11 cellular contexts compared by ENCODE assay signal in the genomic region with DNA sequence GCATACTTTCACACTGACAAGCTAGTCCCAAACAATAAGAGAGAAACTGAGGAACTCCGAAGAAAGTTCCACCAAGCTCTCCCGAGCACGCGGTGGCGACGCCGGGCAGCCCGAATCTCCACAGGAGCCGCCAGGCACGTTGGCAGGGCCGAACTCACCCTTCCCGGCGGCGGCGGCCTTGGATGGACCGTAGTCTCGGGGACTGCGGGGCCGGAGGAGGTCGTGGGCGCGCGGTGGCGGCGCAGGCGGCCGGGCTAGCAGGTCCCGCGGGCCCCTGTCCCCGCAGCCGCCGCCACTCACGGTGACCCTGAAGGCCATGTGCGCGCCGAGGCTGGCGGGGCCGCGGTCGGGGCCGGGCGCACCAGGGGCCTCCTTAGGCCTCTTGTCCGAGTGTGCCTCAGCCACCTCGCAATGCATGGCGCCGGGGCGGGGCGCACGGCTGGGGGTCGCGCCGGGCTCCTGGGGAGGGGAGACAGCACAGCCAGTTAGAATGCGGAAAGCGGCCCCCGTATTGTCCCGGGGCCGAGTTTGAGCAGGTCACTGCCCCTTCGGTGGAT. TPM values are rescaled to one million over a fixed set of nuclear protein-coding genes. Genes with fewer than 3 reads are reported as not detected.
DNase-seq lines count a peak whose midpoint lies in the region; ATAC-seq and TF ChIP-seq lines count a peak whose summit lies in the region.
"Had no signal": no experiment of that assay in that cellular context is flagged by ENCODE, and none has a peak within 500 bp of the region (broad histone marks: within the 10 kb centered on the region; RNA-seq: fewer than 3 reads in every experiment).

No MANE protein-coding gene starts in this region.

- peaks cover 5% of the 10 kb centered on the region for H3K9me3 Mint-ChIP-seq in activated B cell treated with CpG ODN at 0.5 μM for 24 hours
- peaks cover 2% of the 10 kb centered on the region for H3K9me3 Mint-ChIP-seq in progenitor cell of endocrine pancreas (ENCODE audit: low read depth)

- peaks cover under 1% of the 10 kb centered on the region for H3K27me3 ChIP-seq in right cardiac atrium (ENCODE audit: control insufficient read depth, insufficient read depth)

- H3K27ac Mint-ChIP-seq in activated B cell treated with CpG ODN at 0.5 μM for 24 hours (no peak overlapping the region), progenitor cell of endocrine pancreas (no peak overlapping the region)

- H3K4me3 ChIP-seq in right cardiac atrium (ENCODE audit: low read length), result peak overlapping the region; percentile 78
- H3K4me3 ChIP-seq: mucosa of descending colon had no signal

- peak overlapping the region; percentile 19 for H3K4me3 Mint-ChIP-seq in activated B cell treated with CpG ODN at 0.5 μM for 24 hours
- H3K4me3 Mint-ChIP-seq in progenitor cell of endocrine pancreas (ENCODE audit: low read depth), result no peak overlapping the region

- intact Hi-C loops in activated B cell treated with CpG ODN at 0.5 μM for 24 hours (cut with micrococcal nuclease), result no loop called here
- intact Hi-C loops in right cardiac atrium (cut with DNase I), result no loop called here
- intact Hi-C loops in sciatic nerve (cut with DNase I), result no loop called here

- ATAC-seq in activated B cell treated with CpG ODN at 0.5 μM for 24 hours (ENCODE audit: low read depth) (no peak), right cardiac atrium (no peak), sciatic nerve (no peak)
- ATAC-seq: mucosa of descending colon; stimulated activated naive CD8-positive, alpha-beta T cell treated with anti-CD3 and anti-CD28 coated beads, Interleukin-15, Interleukin-2, amounts not matched to agents 100 U/mL and 50 U/mL, for 24 hours had no signal

- peaks cover 3% of the 10 kb centered on the region for H3K4me1 ChIP-seq in right cardiac atrium (ENCODE audit: control insufficient read depth, insufficient read depth, low read length)

- TF ChIP-seq CTCF in activated B cell treated with CpG ODN at 0.5 μM for 24 hours (IDR thresholded peaks at IDR 0.05) (no peak), progenitor cell of endocrine pancreas (IDR thresholded peaks at IDR 0.05; ENCODE audit: unreplicated experiment) (no peak)

- WGBS in right cardiac atrium, result 4% methylated on average over 58 of the region's 58 CpGs

- H3K27me3 Mint-ChIP-seq in activated B cell treated with CpG ODN at 0.5 μM for 24 hours (peaks cover 41% of the 10 kb centered on the region), progenitor cell of endocrine pancreas (peaks cover 77% of the 10 kb centered on the region)

- no peaks in the 10 kb centered on the region for H3K9me3 ChIP-seq in right cardiac atrium (ENCODE audit: control insufficient read depth, low read length)
- H3K9me3 ChIP-seq: mucosa of descending colon had no signal

- DNase-seq in Daoy (ENCODE audit: low read depth) (peak; percentile 68), activated B cell treated with CpG ODN at 0.5 μM for 24 hours (peak; percentile 23), right cardiac atrium (peak in 2 of 3 donors; percentile 22 to 60), progenitor cell of endocrine pancreas (ENCODE audit: low spot score, unreplicated experiment) (peak; percentile 34), DMS114 treated with DMSO at 0.1 percent for 48 hours (lab: John Stamatoyannopoulos, UW; ENCODE audit: unreplicated experiment) (no peak), NCI-H2081 treated with DMSO at 0.1 percent for 48 hours (lab: John Stamatoyannopoulos, UW) (no peak), sciatic nerve (ENCODE audit: low spot score) (no peak)
- no peak for DNase-seq in stimulated activated CD4-positive, alpha-beta T cell treated with anti-CD3 and anti-CD28 coated beads, Interleukin-4, amount 100 ng/mL, for 24 hours
- DNase-seq: stimulated activated naive CD8-positive, alpha-beta T cell treated with anti-CD3 and anti-CD28 coated beads, Interleukin-15, Interleukin-2, amounts not matched to agents 100 U/mL and 50 U/mL, for 24 hours had no signal

- H3K36me3 Mint-ChIP-seq in activated B cell treated with CpG ODN at 0.5 μM for 24 hours (ENCODE audit: low read depth) (no peaks in the 10 kb centered on the region), progenitor cell of endocrine pancreas (ENCODE audit: insufficient read depth) (no peaks in the 10 kb centered on the region)

- no peak overlapping the region for H3K27ac ChIP-seq in right cardiac atrium (ENCODE audit: low read length)

- CTCF ChIA-PET in activated B cell treated with CpG ODN at 0.5 μM for 24 hours (lab: Charles Lee), result no interaction called here

- H3K4me1 Mint-ChIP-seq in activated B cell treated with CpG ODN at 0.5 μM for 24 hours (peaks cover 8% of the 10 kb centered on the region), progenitor cell of endocrine pancreas (ENCODE audit: low read depth) (peaks cover 10% of the 10 kb centered on the region)

- POLR2A ChIA-PET in activated B cell treated with CpG ODN at 0.5 μM for 24 hours (lab: Charles Lee), result no interaction called here

RNA-seq across cellular contexts. Expression of a gene that starts 1.2 kb away (rescaled TPM):
- 3.0 and 4.7 TPM in 2 replicates for total RNA-seq in Daoy (2014; rRNA removed; shearing (Covaris generic))
- not detected in 2 replicates for total RNA-seq in activated B cell treated with CpG ODN at 0.5 μM for 24 hours
- under 1 TPM; 0.20 to 0.37 (median 0.36) TPM for total RNA-seq in right cardiac atrium
- polyA plus RNA-seq in right cardiac atrium, result 0.14 TPM
- total RNA-seq in progenitor cell of endocrine pancreas, result not detected in 2 replicates
- 0.98 TPM for total RNA-seq in sciatic nerve
- total RNA-seq: T-helper 2 cell treated with Interferon-gamma antibody and Interleukin-4, amounts not matched to agents 100 ng/mL and 5 ng/mL, for 36 hours had no signal

Comparison
In these comparisons a context has a peak if more than half of its experiments do, and no peak if none do; other contexts are left out.
1. DNase-seq: peak in Daoy (single experiment), activated B cell treated with CpG ODN at 0.5 μM for 24 hours (single experiment), right cardiac atrium (2 of 3) and progenitor cell of endocrine pancreas (single experiment); none in DMS114 treated with DMSO at 0.1 percent for 48 hours (single experiment), stimulated activated CD4-positive, alpha-beta T cell treated with anti-CD3 and anti-CD28 coated beads, Interleukin-4, amount 100 ng/mL, for 24 hours (single experiment), NCI-H2081 treated with DMSO at 0.1 percent for 48 hours (single experiment) and sciatic nerve (single experiment).